In the genomic region with DNA sequence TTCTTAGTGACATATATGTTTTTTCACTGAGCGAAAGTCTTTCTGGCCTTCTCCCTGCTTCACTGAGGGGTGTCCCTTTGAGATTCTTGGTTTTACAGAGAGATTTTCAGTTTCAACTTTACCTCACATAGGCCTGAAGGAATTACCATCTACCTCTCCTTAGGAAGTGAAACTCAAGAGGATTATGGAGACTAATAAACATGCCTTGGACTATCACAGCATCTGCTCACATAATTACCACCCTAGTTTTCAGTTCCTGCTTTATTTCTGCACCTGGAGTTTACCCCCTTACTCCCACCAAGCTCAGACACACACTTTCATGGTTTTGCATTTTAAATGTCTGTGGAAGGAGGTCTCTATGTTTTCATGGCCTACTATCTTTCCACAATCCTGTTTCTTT, we compare ENCODE assay signal across 13 cellular contexts.
DNase-seq lines count a peak whose midpoint lies in the region; ATAC-seq, FAIRE-seq and TF ChIP-seq lines count a peak whose summit lies in the region.
"Had no signal": no experiment of that assay in that cellular context is flagged by ENCODE, and none has a peak within 500 bp of the region (broad histone marks: within the 10 kb centered on the region; RNA-seq: fewer than 3 reads in every experiment).

No MANE protein-coding gene starts in this region.

- H3K4me3 ChIP-seq in CD8-positive, alpha-beta memory T cell (ENCODE audit: low read length), result no peak overlapping the region
- H3K4me3 ChIP-seq in pancreas, result no peak overlapping the region

- FAIRE-seq in pancreas (lab: Jason Lieb, UNC), result no peak

- no peak for TF ChIP-seq CTCF in pancreas (IDR thresholded peaks at IDR 0.05)

- H3K27me3 ChIP-seq in CD8-positive, alpha-beta memory T cell (ENCODE audit: insufficient read depth, low read length, poor library complexity, severe bottlenecking), result no peaks in the 10 kb centered on the region
- no peaks in the 10 kb centered on the region for H3K27me3 ChIP-seq in pancreas

- H3K36me3 Mint-ChIP-seq in CD8-positive, alpha-beta memory T cell, result peaks cover 1 to 14% (median 1%) of the 10 kb centered on the region in 3 donors

- intact Hi-C loops in pancreas (cut with DNase I), result no loop called here

- no peak overlapping the region for H3K4me3 Mint-ChIP-seq in CD8-positive, alpha-beta memory T cell
- H3K4me3 Mint-ChIP-seq: dendritic cell treated with granulocyte-macrophage colony-stimulating factor and Interleukin-4, amounts not matched to agents 40 ng/mL and 50 ng/mL, for 4 days had no signal

- H3K27me3 Mint-ChIP-seq in CD8-positive, alpha-beta memory T cell, result peaks cover 10 to 35% of the 10 kb centered on the region in 2 donors

- H3K27ac Mint-ChIP-seq in CD8-positive, alpha-beta memory T cell, result no peak overlapping the region
- H3K27ac Mint-ChIP-seq: dendritic cell treated with granulocyte-macrophage colony-stimulating factor and Interleukin-4, amounts not matched to agents 40 ng/mL and 50 ng/mL, for 4 days had no signal

- no peaks in the 10 kb centered on the region for H3K36me3 ChIP-seq in CD8-positive, alpha-beta memory T cell (ENCODE audit: insufficient read depth, low read length)
- H3K36me3 ChIP-seq in pancreas, result no peaks in the 10 kb centered on the region

- H3K4me1 Mint-ChIP-seq in CD8-positive, alpha-beta memory T cell, result no peaks in the 10 kb centered on the region

- DNase-seq in RPMI8226 (peak; percentile 74), pancreas (no peak), iPS-NIHi11 (ENCODE audit: low spot score) (no peak)
- no peak for DNase-seq in CD8-positive, alpha-beta memory T cell
- DNase-seq in effector CD8-positive, alpha-beta T cell (lab: John Stamatoyannopoulos, UW), result no peak
- DNase-seq: activated effector memory CD4-positive, alpha-beta T cell treated with Interleukin-2 at 50 U/mL for 16 hours; hippocampal formation; stimulated activated CD4-positive, alpha-beta T cell treated with anti-CD3 and anti-CD28 coated beads, Interleukin-4, amount 100 ng/mL, for 24 hours had no signal

- no peaks in the 10 kb centered on the region for H3K9me3 ChIP-seq in CD8-positive, alpha-beta memory T cell (ENCODE audit: low read length)
- no peaks in the 10 kb centered on the region for H3K9me3 ChIP-seq in pancreas

- POLR2A ChIA-PET in CD8-positive, alpha-beta memory T cell (lab: Charles Lee), result no interaction called here

- CTCF ChIA-PET in CD8-positive, alpha-beta memory T cell (lab: Charles Lee), result interaction anchor here (1.0 kb wide), 1 partner anchor 16 kb away, joined by 3 read pairs; no protein-coding TSS in a partner anchor

- no peak overlapping the region for H3K27ac ChIP-seq in CD8-positive, alpha-beta memory T cell (ENCODE audit: low read depth, low read length)
- H3K27ac ChIP-seq in pancreas, result no peak overlapping the region
- H3K27ac ChIP-seq: HL-60 had no signal

- no peaks in the 10 kb centered on the region for H3K4me1 ChIP-seq in CD8-positive, alpha-beta memory T cell (ENCODE audit: insufficient read depth, low read length)
- H3K4me1 ChIP-seq in pancreas, result no peaks in the 10 kb centered on the region

- 92 to 94% methylated on average over 1 of the region's 1 CpG for WGBS in pancreas, 2 donors

- peak; percentile 86 for ATAC-seq in GM18519 (IDR thresholded peaks at IDR 0.05; ENCODE audit: low FRiP score, unreplicated experiment)
- peak; percentile 88 for ATAC-seq in GM21423 (IDR thresholded peaks at IDR 0.05; ENCODE audit: unreplicated experiment)
- peak; percentile 80 for ATAC-seq in HG03103 (IDR thresholded peaks at IDR 0.05; ENCODE audit: low read depth, unreplicated experiment)
- no peak for ATAC-seq in pancreas

- peaks cover 10 to 15% (median 12%) of the 10 kb centered on the region in 5 donors for H3K9me3 Mint-ChIP-seq in CD8-positive, alpha-beta memory T cell

Comparison
In these comparisons a context has a peak if more than half of its experiments do, and no peak if none do; other contexts are left out.
1. ATAC-seq: peak in GM18519 (single experiment), GM21423 (single experiment) and HG03103 (single experiment); none in pancreas (0 of 4).